Comparison of ENCODE assay signal across 8 cellular contexts in genomic region chr9:109440797-109441287, GRCh38. TPM values are rescaled to one million over a fixed set of nuclear protein-coding genes. Genes with fewer than 3 reads are reported as not detected.
DNase-seq lines count a peak whose midpoint lies in the region; ATAC-seq and TF ChIP-seq lines count a peak whose summit lies in the region.

No MANE protein-coding gene starts in this region.

- H3K27ac ChIP-seq in RWPE2 (ENCODE audit: poor library complexity, severe bottlenecking) (no peak overlapping the region), smooth muscle cell (ENCODE audit: low read depth) (peak overlapping the region; percentile 31)

- ATAC-seq in HG02571 (IDR thresholded peaks at IDR 0.05; ENCODE audit: unreplicated experiment): peak; percentile 92
- ATAC-seq in RWPE2 (ENCODE audit: low read depth): peak; percentile 86

- TF ChIP-seq CTCF in RWPE2 (IDR thresholded peaks at IDR 0.05; ENCODE audit: poor library complexity, severe bottlenecking) (peak; percentile 92), smooth muscle cell (IDR thresholded peaks at IDR 0.05; ENCODE audit: borderline replicate concordance, insufficient read depth, poor library complexity, severe bottlenecking) (peak; percentile 83)

- no peaks in the 10 kb centered on the region for H3K79me2 ChIP-seq in smooth muscle cell (ENCODE audit: low read depth)

- no peak overlapping the region for H2AFZ ChIP-seq in smooth muscle cell (ENCODE audit: low read depth)

- peak overlapping the region; percentile 45 for H3K4me2 ChIP-seq in smooth muscle cell

- 13% methylated on average over 4 of the region's 4 CpGs for WGBS in smooth muscle cell (ENCODE audit: low lambda C conversion rate)

- H3K36me3 ChIP-seq in RWPE2 (ENCODE audit: low read depth) (peaks cover 75% of the 10 kb centered on the region), smooth muscle cell (ENCODE audit: low read depth) (no peaks in the 10 kb centered on the region)

- DNase-seq in activated CD4-positive, alpha-beta T cell treated with anti-CD3 and anti-CD28 coated beads for 24 hours (ENCODE audit: low read depth in 2 of 2): peak; percentile 26 to 31
- DNase-seq in activated CD4-positive, alpha-beta T cell treated with anti-CD3 and anti-CD28 coated beads for 1 hour: no peak
- peak; percentile 84 for DNase-seq in M059J (ENCODE audit: low read depth)
- DNase-seq in RWPE2 (ENCODE audit: low spot score): no peak
- DNase-seq in amniotic epithelial cell (ENCODE audit: low read depth): peak; percentile 86
- DNase-seq in hepatic stellate cell (ENCODE audit: low spot score): peak; percentile 75
- no peak for DNase-seq in smooth muscle cell (lab: John Stamatoyannopoulos, UW; ENCODE audit: unreplicated experiment)

- no peaks in the 10 kb centered on the region for H4K20me1 ChIP-seq in smooth muscle cell (ENCODE audit: low read depth)

- H3K27me3 ChIP-seq in RWPE2 (ENCODE audit: insufficient read depth, poor library complexity, severe bottlenecking) (no peaks in the 10 kb centered on the region), smooth muscle cell (ENCODE audit: low read depth) (no peaks in the 10 kb centered on the region)

- no peaks in the 10 kb centered on the region for H3F3A ChIP-seq in smooth muscle cell (ENCODE audit: low read depth)

- H3K4me3 ChIP-seq in RWPE2 (ENCODE audit: severe bottlenecking) (no peak overlapping the region), smooth muscle cell (no peak overlapping the region)

- H3K9me3 ChIP-seq in RWPE2 (ENCODE audit: severe bottlenecking) (no peaks in the 10 kb centered on the region), smooth muscle cell (replicated peaks; ENCODE audit: low read depth) (no peaks in the 10 kb centered on the region)

- H3K4me1 ChIP-seq in RWPE2 (ENCODE audit: insufficient read depth, poor library complexity, severe bottlenecking) (peaks cover 19% of the 10 kb centered on the region), smooth muscle cell (ENCODE audit: low read depth) (peaks cover 2% of the 10 kb centered on the region)

- no peak overlapping the region for H3K9ac ChIP-seq in smooth muscle cell (ENCODE audit: low read depth)

RNA-seq across cellular contexts. Expression of gene PTPN3, which starts 57.3 kb away (rescaled TPM):
- total RNA-seq in M059J (2014; rRNA removed; shearing (Covaris generic)): 7.3 and 9.9 TPM in 2 replicates
- 4.7 and 5.5 TPM in 2 replicates for total RNA-seq in smooth muscle cell
- polyA plus RNA-seq in smooth muscle cell: 2.2 and 5.3 TPM in 2 replicates

Comparison
In these comparisons a context has a peak if more than half of its experiments do, and no peak if none do; other contexts are left out.
1. DNase-seq: peak in activated CD4-positive, alpha-beta T cell treated with anti-CD3 and anti-CD28 coated beads for 24 hours (2 of 2), M059J (single experiment), amniotic epithelial cell (single experiment) and hepatic stellate cell (single experiment); none in activated CD4-positive, alpha-beta T cell treated with anti-CD3 and anti-CD28 coated beads for 1 hour (single experiment), RWPE2 (single experiment) and smooth muscle cell (single experiment).